In the genomic region with DNA sequence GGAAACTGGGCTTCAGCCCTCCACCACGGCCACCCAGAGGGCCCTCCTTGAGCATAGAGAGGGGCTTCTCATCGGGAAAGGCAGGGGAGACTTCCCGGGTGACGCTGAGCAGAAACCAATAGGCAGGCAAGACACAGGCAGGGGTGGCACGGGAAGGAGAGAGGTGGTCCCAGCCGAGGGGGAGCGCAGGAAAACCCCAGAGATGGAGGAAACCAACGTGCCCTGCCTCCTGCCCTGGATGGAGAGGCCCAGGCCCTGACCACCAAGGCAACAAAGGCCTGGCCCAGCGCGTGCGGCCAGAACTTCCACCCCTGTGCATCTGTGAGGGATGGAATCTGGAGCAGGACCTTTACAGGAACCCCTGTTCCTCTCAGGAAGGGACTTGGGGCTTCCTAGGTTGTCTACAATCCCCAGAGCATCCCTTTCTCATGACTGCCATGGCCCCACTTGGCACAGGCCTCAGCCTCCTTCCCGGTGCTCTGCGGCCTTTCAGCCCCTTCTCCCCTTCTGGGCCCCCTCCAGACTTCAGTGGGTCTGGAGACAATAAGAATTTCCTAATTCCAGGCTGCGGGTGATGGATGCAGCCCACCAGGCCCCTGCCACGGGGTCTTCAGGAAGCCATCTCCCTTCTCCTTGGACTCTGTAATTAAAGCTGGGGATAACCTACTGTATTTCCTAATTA, we compare ENCODE assay signal across 22 cellular contexts.
"Had no signal": no experiment of that assay in that cellular context is flagged by ENCODE, and none has a peak within 500 bp of the region (broad histone marks: within the 10 kb centered on the region; RNA-seq: fewer than 3 reads in every experiment).

No MANE protein-coding gene starts in this region.

- H3K9me3 ChIP-seq: body of pancreas, left ventricle myocardium inferior, neutrophil had no signal

- H3K4me1 ChIP-seq: foreskin keratinocyte, left ventricle myocardium inferior had no signal

- H3K9me3 Mint-ChIP-seq: activated naive CD4-positive, alpha-beta T cell treated with anti-CD3 and anti-CD28 coated beads for 36 hours; activated naive CD8-positive, alpha-beta T cell treated with anti-CD3 and anti-CD28 coated beads, Interleukin-2, amount 50 U/mL, for 24 hours; activated T-cell treated with anti-CD3 and anti-CD28 coated beads, Interleukin-2, amount 50 U/mL, for 72 hours; mesothelial cell of epicardium; naive thymus-derived CD8-positive, alpha-beta T cell; T-helper 1 cell treated with Interleukin-12 subunit alpha and Interleukin-12 subunit beta and Interleukin-4 antibody, amounts not matched to agents 30 μg/mL and 1 μg/mL, for 36 hours; WTC11 had no signal

- H3K27ac ChIP-seq: body of pancreas, cardiac muscle cell, foreskin keratinocyte, left ventricle myocardium inferior, neutrophil had no signal

- H3K27ac Mint-ChIP-seq: activated naive CD4-positive, alpha-beta T cell treated with anti-CD3 and anti-CD28 coated beads for 36 hours; activated naive CD8-positive, alpha-beta T cell treated with anti-CD3 and anti-CD28 coated beads, Interleukin-2, amount 50 U/mL, for 24 hours; activated T-cell treated with anti-CD3 and anti-CD28 coated beads, Interleukin-2, amount 50 U/mL, for 72 hours; mesothelial cell of epicardium; naive thymus-derived CD8-positive, alpha-beta T cell; T-helper 1 cell treated with Interleukin-12 subunit alpha and Interleukin-12 subunit beta and Interleukin-4 antibody, amounts not matched to agents 30 μg/mL and 1 μg/mL, for 36 hours; WTC11 had no signal

- H3K36me3 Mint-ChIP-seq: mesothelial cell of epicardium; naive thymus-derived CD8-positive, alpha-beta T cell; WTC11 had no signal

- DNase-seq: activated CD4-positive, alpha-beta T cell treated with anti-CD3 and anti-CD28 coated beads, Interleukin-2, amount 50 U/mL, for 4 hours; activated effector memory CD4-positive, alpha-beta T cell treated with Interleukin-2 at 50 U/mL for 16 hours; activated naive CD4-positive, alpha-beta T cell treated with anti-CD3 and anti-CD28 coated beads for 36 hours; activated naive CD8-positive, alpha-beta T cell treated with anti-CD3 and anti-CD28 coated beads, Interleukin-2, amount 50 U/mL, for 24 hours; activated T-cell treated with anti-CD3 and anti-CD28 coated beads, Interleukin-2, amount 50 U/mL, for 72 hours; anterior cingulate cortex; body of pancreas; dermis blood vessel endothelial cell; effector CD8-positive, alpha-beta T cell; erythroblast; foreskin keratinocyte; left ventricle myocardium inferior; mammary epithelial cell; naive thymus-derived CD8-positive, alpha-beta T cell; stimulated activated CD4-positive, alpha-beta T cell treated with anti-CD3 and anti-CD28 coated beads, Interleukin-4, amount 100 ng/mL, for 1 hour; stimulated activated naive CD4-positive, alpha-beta T cell; T1000 had no signal

- H3K27me3 Mint-ChIP-seq: activated naive CD8-positive, alpha-beta T cell treated with anti-CD3 and anti-CD28 coated beads, Interleukin-2, amount 50 U/mL, for 24 hours had no signal

- H3K36me3 ChIP-seq: cardiac muscle cell, left ventricle myocardium inferior, neutrophil had no signal

- H3K27me3 ChIP-seq: body of pancreas had no signal

- H3K4me1 Mint-ChIP-seq: activated naive CD8-positive, alpha-beta T cell treated with anti-CD3 and anti-CD28 coated beads, Interleukin-2, amount 50 U/mL, for 24 hours had no signal

- ATAC-seq: activated naive CD8-positive, alpha-beta T cell treated with anti-CD3 and anti-CD28 coated beads, Interleukin-2, amount 50 U/mL, for 24 hours; activated T-cell treated with anti-CD3 and anti-CD28 coated beads, Interleukin-2, amount 50 U/mL, for 72 hours; body of pancreas; foreskin keratinocyte; naive thymus-derived CD8-positive, alpha-beta T cell had no signal

- H3K4me3 ChIP-seq: body of pancreas, cardiac muscle cell, left ventricle myocardium inferior had no signal

- H3K4me3 Mint-ChIP-seq: activated naive CD4-positive, alpha-beta T cell treated with anti-CD3 and anti-CD28 coated beads for 36 hours; activated naive CD8-positive, alpha-beta T cell treated with anti-CD3 and anti-CD28 coated beads, Interleukin-2, amount 50 U/mL, for 24 hours; activated T-cell treated with anti-CD3 and anti-CD28 coated beads, Interleukin-2, amount 50 U/mL, for 72 hours; mesothelial cell of epicardium; naive thymus-derived CD8-positive, alpha-beta T cell; T-helper 1 cell treated with Interleukin-12 subunit alpha and Interleukin-12 subunit beta and Interleukin-4 antibody, amounts not matched to agents 30 μg/mL and 1 μg/mL, for 36 hours; WTC11 had no signal
